ENCODE assay signal across 1 cellular context in genomic region chr10:62058896-62059423, GRCh38.
TF ChIP-seq lines count a peak whose summit lies in the region.

No MANE protein-coding gene starts in this region.

TF ChIP-seq in WTC11, 78 proteins besides CTCF, POLR2A, EP300 and RAD21 (continued from another document):
- no peak for TF ChIP-seq ZNF425 (CRISPR knock-in tag; conservative IDR thresholded peaks at IDR 0.05)
- no peak for TF ChIP-seq E2F4 (CRISPR knock-in tag; IDR thresholded peaks at IDR 0.05; ENCODE audit: borderline replicate concordance, low read depth)
- TF ChIP-seq MLX (CRISPR knock-in tag; IDR thresholded peaks at IDR 0.05) = no peak
- no peak for TF ChIP-seq CBFB (CRISPR knock-in tag; IDR thresholded peaks at IDR 0.05; ENCODE audit: low read depth)
- no peak for TF ChIP-seq NFE2L1 (CRISPR knock-in tag; IDR thresholded peaks at IDR 0.05)
- no peak for TF ChIP-seq ZNF416 (CRISPR knock-in tag; IDR thresholded peaks at IDR 0.05)
- TF ChIP-seq AR (CRISPR knock-in tag; IDR thresholded peaks at IDR 0.05) = no peak
- no peak for TF ChIP-seq TEAD1 (CRISPR knock-in tag; IDR thresholded peaks at IDR 0.05)
- no peak for TF ChIP-seq ZNF281 (CRISPR knock-in tag; IDR thresholded peaks at IDR 0.05)
- no peak for TF ChIP-seq ZNF512 (CRISPR knock-in tag; IDR thresholded peaks at IDR 0.05; ENCODE audit: borderline replicate concordance)
TF ChIP-seq in WTC11: peak in this region for 0.
